1 cellular context compared by ENCODE assay signal in the genomic region with DNA sequence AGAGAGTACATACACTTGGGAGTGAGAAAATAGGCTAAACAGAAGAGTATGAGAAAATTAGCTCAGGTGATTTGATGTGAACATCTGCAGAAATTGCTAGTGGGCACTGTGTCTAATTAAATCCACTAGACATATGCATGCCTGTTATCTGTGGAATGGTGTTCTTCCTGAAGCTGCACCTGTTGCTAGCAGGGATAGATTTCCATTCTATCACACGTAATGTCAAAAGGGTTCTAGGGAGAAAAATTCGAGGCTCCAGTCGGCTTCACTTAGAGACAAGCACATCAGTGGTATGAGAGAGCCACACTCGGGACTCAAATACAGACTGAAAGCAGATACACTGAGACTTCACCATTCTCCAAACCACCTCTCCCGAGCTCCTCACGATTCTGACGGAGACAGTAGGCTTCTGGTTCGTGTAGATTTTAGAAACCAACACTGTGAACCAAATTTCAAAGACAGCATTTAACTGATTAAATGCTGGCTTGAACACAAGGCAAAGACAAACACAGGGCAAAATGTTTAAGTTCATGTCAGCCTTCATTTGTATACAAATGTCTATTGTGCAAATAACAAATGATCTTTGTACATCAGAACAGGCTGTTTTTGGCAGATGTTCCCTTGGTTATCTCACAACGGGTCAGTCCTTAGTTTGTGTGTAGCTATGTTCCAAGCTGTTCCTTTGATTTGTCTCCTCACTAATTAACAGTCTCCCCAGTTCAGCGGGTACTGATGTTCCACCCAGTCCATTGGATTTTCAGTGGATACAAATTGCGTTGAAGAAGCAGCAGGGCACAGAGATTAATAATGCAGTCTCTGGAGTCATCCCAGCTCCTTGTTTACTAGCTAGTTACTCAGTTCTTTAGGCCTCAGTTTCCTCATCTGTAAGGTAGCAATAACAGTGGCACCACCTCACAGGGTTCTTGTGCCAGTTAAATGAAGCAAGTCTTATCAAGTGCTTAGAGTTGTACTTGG.
TF ChIP-seq lines count a peak whose summit lies in the region.

No MANE protein-coding gene starts in this region.

TF ChIP-seq in HepG2, 621 proteins besides CTCF, POLR2A, EP300 and RAD21 (continued from another document and continues in another):
- TF ChIP-seq ZNF816 (CRISPR knock-in tag; IDR thresholded peaks at IDR 0.05; ENCODE audit: borderline replicate concordance) (no peak), RFX3 (CRISPR knock-in tag; IDR thresholded peaks at IDR 0.05) (no peak), NR3C1 (CRISPR knock-in tag; IDR thresholded peaks at IDR 0.05) (no peak), ZEB1 (IDR thresholded peaks at IDR 0.05; ENCODE audit: insufficient replicate concordance, low read depth) (no peak), MLLT10 (CRISPR knock-in tag; IDR thresholded peaks at IDR 0.05) (no peak), KDM2A (CRISPR knock-in tag; IDR thresholded peaks at IDR 0.05; ENCODE audit: borderline replicate concordance, low read depth) (no peak), ONECUT2 (CRISPR knock-in tag; IDR thresholded peaks at IDR 0.05) (peak; percentile 52; the same call in 1 of the 2 replicates), ELF3 (CRISPR knock-in tag; IDR thresholded peaks at IDR 0.05) (peak; percentile 59; the same call in 1 of the 2 replicates), HNF4A (CRISPR knock-in tag; IDR thresholded peaks at IDR 0.05) (peak; percentile 97), TARDBP (CRISPR knock-in tag; IDR thresholded peaks at IDR 0.05) (peak; percentile 85), ZNF572 (CRISPR knock-in tag; IDR thresholded peaks at IDR 0.05) (no peak), SSRP1 (CRISPR knock-in tag; IDR thresholded peaks at IDR 0.05) (no peak), NR1H2 (CRISPR knock-in tag; IDR thresholded peaks at IDR 0.05; ENCODE audit: borderline replicate concordance, low read depth) (no peak), SP5 (CRISPR knock-in tag; IDR thresholded peaks at IDR 0.05; ENCODE audit: borderline replicate concordance, low read depth) (peak; percentile 67; the same call in 1 of the 2 replicates), ZNF234 (CRISPR knock-in tag; conservative IDR thresholded peaks at IDR 0.05) (no peak), ZNF878 (CRISPR knock-in tag; IDR thresholded peaks at IDR 0.05) (no peak), ETV6 (CRISPR knock-in tag; conservative IDR thresholded peaks at IDR 0.05) (no peak), MIER3 (CRISPR knock-in tag; IDR thresholded peaks at IDR 0.05; ENCODE audit: borderline replicate concordance) (peak; percentile 82), ZNF160 (CRISPR knock-in tag; IDR thresholded peaks at IDR 0.05) (no peak), GATAD2A (CRISPR knock-in tag; IDR thresholded peaks at IDR 0.05) (peak; percentile 94), ZNF350 (CRISPR knock-in tag; IDR thresholded peaks at IDR 0.05; ENCODE audit: borderline replicate concordance, low read depth) (no peak)
- TF ChIP-seq, protein P1, sequence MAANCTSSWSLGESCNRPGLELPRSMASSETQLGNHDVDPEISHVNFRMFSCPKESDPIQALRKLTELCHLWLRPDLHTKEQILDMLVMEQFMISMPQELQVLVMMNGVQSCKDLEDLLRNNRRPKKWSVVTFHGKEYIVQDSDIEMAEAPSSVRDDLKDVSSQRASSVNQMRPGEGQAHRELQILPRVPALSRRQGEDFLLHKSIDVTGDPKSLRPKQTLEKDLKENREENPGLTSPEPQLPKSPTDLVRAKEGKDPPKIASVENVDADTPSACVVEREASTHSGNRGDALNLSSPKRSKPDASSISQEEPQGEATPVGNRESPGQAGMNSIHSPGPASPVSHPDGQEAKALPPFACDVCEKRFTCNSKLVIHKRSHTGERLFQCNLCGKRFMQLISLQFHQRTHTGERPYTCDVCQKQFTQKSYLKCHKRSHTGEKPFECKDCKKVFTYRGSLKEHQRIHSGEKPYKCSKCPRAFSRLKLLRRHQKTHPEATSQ (CRISPR knock-in tag; IDR thresholded peaks at IDR 0.05; ENCODE audit: borderline replicate concordance): no peak
- TF ChIP-seq, protein P2, sequence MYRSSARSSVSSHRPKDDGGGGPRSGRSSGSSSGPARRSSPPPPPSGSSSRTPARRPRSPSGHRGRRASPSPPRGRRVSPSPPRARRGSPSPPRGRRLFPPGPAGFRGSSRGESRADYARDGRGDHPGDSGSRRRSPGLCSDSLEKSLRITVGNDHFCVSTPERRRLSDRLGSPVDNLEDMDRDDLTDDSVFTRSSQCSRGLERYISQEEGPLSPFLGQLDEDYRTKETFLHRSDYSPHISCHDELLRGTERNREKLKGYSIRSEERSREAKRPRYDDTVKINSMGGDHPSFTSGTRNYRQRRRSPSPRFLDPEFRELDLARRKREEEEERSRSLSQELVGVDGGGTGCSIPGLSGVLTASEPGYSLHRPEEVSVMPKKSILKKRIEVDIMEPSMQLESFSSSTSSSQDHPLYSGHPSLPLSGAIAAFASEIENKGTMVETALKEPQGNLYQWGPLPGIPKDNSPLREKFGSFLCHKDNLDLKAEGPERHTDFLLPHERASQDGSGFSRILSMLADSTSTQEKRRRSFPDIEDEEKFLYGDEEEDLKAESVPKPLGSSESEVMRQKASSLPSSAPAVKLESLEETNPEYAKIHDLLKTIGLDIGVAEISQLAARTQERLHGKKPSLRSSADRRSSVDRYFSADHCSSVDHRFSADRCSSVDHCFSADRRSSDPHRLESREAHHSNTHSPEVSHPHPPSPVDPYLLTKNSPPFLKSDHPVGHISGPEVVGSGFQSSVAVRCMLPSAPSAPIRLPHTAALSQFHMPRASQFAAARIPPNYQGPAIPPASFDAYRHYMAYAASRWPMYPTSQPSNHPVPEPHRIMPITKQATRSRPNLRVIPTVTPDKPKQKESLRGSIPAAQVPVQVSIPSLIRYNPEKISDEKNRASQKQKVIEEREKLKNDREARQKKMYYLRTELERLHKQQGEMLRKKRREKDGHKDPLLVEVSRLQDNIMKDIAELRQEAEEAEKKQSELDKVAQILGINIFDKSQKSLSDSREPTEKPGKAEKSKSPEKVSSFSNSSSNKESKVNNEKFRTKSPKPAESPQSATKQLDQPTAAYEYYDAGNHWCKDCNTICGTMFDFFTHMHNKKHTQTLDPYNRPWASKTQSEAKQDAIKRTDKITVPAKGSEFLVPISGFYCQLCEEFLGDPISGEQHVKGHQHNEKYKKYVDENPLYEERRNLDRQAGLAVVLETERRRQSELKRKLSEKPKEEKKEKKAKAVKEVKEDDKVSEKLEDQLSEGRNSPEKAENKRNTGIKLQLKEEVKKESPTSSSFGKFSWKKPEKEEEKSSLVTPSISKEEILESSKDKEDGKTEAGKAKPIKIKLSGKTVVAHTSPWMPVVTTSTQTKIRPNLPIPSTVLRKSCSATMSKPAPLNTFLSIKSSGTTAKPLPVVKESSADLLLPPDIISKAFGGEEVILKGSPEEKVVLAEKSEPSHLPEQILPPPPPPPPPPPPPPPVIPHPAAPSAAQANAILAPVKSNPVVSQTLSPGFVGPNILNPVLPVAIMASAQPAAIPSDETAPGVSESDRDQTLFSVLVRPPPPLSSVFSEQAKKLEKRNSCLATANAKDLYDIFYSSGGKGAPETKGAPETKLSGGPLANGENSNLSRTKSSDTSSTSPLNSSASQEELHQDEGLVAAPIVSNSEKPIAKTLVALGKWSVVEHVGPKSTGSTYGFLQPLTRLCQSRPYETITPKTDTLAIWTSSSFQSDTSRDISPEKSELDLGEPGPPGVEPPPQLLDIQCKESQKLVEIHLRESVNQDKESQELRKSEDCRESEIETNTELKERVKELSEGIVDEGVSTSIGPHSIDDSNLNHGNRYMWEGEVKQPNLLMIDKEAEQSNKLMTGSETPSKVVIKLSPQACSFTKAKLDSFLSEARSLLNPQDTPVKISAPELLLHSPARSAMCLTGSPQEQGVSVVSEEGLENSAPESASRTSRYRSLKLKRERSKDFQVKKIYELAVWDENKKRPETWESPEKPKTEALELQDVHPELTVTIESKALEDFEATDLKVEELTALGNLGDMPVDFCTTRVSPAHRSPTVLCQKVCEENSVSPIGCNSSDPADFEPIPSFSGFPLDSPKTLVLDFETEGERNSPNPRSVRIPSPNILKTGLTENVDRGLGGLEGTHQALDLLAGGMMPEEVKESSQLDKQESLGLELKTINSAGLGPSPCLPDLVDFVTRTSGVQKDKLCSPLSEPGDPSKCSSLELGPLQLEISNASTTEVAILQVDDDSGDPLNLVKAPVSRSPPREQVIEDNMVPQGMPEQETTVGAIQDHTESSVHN (CRISPR knock-in tag; IDR thresholded peaks at IDR 0.05): no peak
- TF ChIP-seq, protein P3, sequence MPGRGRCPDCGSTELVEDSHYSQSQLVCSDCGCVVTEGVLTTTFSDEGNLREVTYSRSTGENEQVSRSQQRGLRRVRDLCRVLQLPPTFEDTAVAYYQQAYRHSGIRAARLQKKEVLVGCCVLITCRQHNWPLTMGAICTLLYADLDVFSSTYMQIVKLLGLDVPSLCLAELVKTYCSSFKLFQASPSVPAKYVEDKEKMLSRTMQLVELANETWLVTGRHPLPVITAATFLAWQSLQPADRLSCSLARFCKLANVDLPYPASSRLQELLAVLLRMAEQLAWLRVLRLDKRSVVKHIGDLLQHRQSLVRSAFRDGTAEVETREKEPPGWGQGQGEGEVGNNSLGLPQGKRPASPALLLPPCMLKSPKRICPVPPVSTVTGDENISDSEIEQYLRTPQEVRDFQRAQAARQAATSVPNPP (CRISPR knock-in tag; IDR thresholded peaks at IDR 0.05): peak; percentile 12; the same call in 1 of the 2 replicates
- TF ChIP-seq, protein P4, sequence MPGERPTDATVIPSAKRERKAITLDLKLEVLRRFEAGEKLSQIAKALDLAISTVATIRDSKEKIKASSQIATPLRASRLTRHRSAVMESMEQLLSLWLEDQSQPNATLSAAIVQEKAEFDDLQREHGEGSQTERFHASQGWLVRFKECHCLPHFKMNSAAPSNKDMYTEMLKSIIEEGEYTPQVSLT (CRISPR knock-in tag; IDR thresholded peaks at IDR 0.05; ENCODE audit: borderline replicate concordance, low read depth): no peak
- TF ChIP-seq, protein P5, sequence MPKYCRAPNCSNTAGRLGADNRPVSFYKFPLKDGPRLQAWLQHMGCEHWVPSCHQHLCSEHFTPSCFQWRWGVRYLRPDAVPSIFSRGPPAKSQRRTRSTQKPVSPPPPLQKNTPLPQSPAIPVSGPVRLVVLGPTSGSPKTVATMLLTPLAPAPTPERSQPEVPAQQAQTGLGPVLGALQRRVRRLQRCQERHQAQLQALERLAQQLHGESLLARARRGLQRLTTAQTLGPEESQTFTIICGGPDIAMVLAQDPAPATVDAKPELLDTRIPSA (CRISPR knock-in tag; IDR thresholded peaks at IDR 0.05; ENCODE audit: borderline replicate concordance): no peak
- TF ChIP-seq, protein P6, sequence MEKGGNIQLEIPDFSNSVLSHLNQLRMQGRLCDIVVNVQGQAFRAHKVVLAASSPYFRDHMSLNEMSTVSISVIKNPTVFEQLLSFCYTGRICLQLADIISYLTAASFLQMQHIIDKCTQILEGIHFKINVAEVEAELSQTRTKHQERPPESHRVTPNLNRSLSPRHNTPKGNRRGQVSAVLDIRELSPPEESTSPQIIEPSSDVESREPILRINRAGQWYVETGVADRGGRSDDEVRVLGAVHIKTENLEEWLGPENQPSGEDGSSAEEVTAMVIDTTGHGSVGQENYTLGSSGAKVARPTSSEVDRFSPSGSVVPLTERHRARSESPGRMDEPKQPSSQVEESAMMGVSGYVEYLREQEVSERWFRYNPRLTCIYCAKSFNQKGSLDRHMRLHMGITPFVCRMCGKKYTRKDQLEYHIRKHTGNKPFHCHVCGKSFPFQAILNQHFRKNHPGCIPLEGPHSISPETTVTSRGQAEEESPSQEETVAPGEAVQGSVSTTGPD (CRISPR knock-in tag; IDR thresholded peaks at IDR 0.05): no peak
- TF ChIP-seq, protein P7, sequence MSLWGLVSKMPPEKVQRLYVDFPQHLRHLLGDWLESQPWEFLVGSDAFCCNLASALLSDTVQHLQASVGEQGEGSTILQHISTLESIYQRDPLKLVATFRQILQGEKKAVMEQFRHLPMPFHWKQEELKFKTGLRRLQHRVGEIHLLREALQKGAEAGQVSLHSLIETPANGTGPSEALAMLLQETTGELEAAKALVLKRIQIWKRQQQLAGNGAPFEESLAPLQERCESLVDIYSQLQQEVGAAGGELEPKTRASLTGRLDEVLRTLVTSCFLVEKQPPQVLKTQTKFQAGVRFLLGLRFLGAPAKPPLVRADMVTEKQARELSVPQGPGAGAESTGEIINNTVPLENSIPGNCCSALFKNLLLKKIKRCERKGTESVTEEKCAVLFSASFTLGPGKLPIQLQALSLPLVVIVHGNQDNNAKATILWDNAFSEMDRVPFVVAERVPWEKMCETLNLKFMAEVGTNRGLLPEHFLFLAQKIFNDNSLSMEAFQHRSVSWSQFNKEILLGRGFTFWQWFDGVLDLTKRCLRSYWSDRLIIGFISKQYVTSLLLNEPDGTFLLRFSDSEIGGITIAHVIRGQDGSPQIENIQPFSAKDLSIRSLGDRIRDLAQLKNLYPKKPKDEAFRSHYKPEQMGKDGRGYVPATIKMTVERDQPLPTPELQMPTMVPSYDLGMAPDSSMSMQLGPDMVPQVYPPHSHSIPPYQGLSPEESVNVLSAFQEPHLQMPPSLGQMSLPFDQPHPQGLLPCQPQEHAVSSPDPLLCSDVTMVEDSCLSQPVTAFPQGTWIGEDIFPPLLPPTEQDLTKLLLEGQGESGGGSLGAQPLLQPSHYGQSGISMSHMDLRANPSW (CRISPR knock-in tag; IDR thresholded peaks at IDR 0.05; ENCODE audit: borderline replicate concordance): no peak
- TF ChIP-seq, protein P8, sequence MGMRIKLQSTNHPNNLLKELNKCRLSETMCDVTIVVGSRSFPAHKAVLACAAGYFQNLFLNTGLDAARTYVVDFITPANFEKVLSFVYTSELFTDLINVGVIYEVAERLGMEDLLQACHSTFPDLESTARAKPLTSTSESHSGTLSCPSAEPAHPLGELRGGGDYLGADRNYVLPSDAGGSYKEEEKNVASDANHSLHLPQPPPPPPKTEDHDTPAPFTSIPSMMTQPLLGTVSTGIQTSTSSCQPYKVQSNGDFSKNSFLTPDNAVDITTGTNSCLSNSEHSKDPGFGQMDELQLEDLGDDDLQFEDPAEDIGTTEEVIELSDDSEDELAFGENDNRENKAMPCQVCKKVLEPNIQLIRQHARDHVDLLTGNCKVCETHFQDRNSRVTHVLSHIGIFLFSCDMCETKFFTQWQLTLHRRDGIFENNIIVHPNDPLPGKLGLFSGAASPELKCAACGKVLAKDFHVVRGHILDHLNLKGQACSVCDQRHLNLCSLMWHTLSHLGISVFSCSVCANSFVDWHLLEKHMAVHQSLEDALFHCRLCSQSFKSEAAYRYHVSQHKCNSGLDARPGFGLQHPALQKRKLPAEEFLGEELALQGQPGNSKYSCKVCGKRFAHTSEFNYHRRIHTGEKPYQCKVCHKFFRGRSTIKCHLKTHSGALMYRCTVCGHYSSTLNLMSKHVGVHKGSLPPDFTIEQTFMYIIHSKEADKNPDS (CRISPR knock-in tag; IDR thresholded peaks at IDR 0.05): peak; percentile 64; the same call in 1 of the 2 replicates
- TF ChIP-seq, protein P9, sequence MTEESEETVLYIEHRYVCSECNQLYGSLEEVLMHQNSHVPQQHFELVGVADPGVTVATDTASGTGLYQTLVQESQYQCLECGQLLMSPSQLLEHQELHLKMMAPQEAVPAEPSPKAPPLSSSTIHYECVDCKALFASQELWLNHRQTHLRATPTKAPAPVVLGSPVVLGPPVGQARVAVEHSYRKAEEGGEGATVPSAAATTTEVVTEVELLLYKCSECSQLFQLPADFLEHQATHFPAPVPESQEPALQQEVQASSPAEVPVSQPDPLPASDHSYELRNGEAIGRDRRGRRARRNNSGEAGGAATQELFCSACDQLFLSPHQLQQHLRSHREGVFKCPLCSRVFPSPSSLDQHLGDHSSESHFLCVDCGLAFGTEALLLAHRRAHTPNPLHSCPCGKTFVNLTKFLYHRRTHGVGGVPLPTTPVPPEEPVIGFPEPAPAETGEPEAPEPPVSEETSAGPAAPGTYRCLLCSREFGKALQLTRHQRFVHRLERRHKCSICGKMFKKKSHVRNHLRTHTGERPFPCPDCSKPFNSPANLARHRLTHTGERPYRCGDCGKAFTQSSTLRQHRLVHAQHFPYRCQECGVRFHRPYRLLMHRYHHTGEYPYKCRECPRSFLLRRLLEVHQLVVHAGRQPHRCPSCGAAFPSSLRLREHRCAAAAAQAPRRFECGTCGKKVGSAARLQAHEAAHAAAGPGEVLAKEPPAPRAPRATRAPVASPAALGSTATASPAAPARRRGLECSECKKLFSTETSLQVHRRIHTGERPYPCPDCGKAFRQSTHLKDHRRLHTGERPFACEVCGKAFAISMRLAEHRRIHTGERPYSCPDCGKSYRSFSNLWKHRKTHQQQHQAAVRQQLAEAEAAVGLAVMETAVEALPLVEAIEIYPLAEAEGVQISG (CRISPR knock-in tag; IDR thresholded peaks at IDR 0.05): peak; percentile 47; the same call in 1 of the 2 replicates
